Comparison of ENCODE assay signal across 28 cellular contexts in the genomic region with DNA sequence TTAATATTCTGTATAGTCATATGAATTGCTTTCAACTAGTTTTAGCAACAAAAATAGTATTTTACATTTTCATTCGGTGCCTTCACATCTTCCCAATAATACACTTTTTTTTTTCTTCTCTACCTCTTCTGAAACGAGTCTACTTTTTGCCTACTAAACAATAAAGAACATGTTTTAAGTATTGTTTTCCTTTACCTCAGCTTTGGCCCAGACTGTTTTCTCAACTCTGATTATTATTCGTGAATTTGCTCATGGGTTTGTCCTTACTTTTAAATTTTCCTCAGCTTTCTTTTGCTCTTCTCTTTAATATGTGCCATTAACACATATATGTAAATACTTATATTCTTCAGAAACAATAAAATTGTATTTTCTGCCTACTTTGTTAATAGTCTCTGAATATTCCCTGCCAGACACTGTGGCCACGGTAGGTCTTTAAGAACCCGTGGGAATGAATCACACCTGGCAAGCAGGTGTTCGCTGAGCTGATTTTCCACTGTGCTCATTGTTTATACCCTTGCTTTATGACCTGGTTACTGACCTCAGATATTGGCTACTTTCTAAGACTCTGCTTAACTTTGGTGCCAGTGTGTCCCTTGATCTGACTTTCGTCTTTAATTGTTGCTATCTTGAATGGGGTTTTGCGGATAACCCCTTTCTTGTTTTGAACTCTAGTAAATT. TPM values are rescaled to one million over a fixed set of nuclear protein-coding genes. Genes with fewer than 3 reads are reported as not detected.
"Had no signal": no experiment of that assay in that cellular context is flagged by ENCODE, and none has a peak within 500 bp of the region (broad histone marks: within the 10 kb centered on the region; RNA-seq: fewer than 3 reads in every experiment).

No MANE protein-coding gene starts in this region.

- H3K27ac Mint-ChIP-seq: activated naive CD8-positive, alpha-beta T cell; activated T-cell treated with anti-CD3 and anti-CD28 coated beads, Interleukin-2, amount 50 U/mL, for 24 hours; activated T-helper 2 cell treated with anti-CD3 and anti-CD28 coated beads, Interferon-gamma antibody, Interleukin-2, Interleukin-4, amounts not matched to agents 10 μg/mL and 5 μg/mL and 100 μg/mL, durations not matched to agents 14 hours and 24 hours and 36 hours; mesothelial cell of epicardium; nephron; type B pancreatic cell; WTC11 had no signal

- H3K36me3 ChIP-seq: adrenal gland, ascending aorta, left ventricle myocardium inferior, sigmoid colon, thoracic aorta, vagina had no signal

- H3K36me3 Mint-ChIP-seq: activated naive CD8-positive, alpha-beta T cell; mesothelial cell of epicardium; type B pancreatic cell; WTC11 had no signal

- H3K4me3 Mint-ChIP-seq: activated naive CD8-positive, alpha-beta T cell; activated T-cell treated with anti-CD3 and anti-CD28 coated beads, Interleukin-2, amount 50 U/mL, for 24 hours; mesothelial cell of epicardium; nephron; type B pancreatic cell; WTC11 had no signal

- H3K9me3 Mint-ChIP-seq: activated T-cell treated with anti-CD3 and anti-CD28 coated beads, Interleukin-2, amount 50 U/mL, for 24 hours; activated T-helper 2 cell treated with anti-CD3 and anti-CD28 coated beads, Interferon-gamma antibody, Interleukin-2, Interleukin-4, amounts not matched to agents 10 μg/mL and 5 μg/mL and 100 μg/mL, durations not matched to agents 14 hours and 24 hours and 36 hours; type B pancreatic cell had no signal

- H3K27ac ChIP-seq: adrenal gland, ascending aorta, left ventricle myocardium inferior, sigmoid colon, thoracic aorta, vagina had no signal

- H3K27me3 ChIP-seq: adrenal gland, ascending aorta, sigmoid colon, vagina had no signal

- H3K27me3 Mint-ChIP-seq: activated T-cell treated with anti-CD3 and anti-CD28 coated beads, Interleukin-2, amount 50 U/mL, for 24 hours; type B pancreatic cell had no signal

- H3K4me3 ChIP-seq: adrenal gland, ascending aorta, left ventricle myocardium inferior, sigmoid colon, thoracic aorta, vagina had no signal

- H3K4me1 Mint-ChIP-seq: mesothelial cell of epicardium had no signal

- ATAC-seq: WTC11 had no signal

- DNase-seq: activated CD8-positive, alpha-beta memory T cell treated with anti-CD3 and anti-CD28 coated beads for 24 hours; activated CD8-positive, alpha-beta memory T cell treated with anti-CD3 and anti-CD28 coated beads, Interleukin-2, amount 50 U/mL, for 4 hours; activated naive CD4-positive, alpha-beta T cell; activated T-cell treated with anti-CD3 and anti-CD28 coated beads, Interleukin-2, amount 50 U/mL, for 24 hours; adrenal gland; central memory CD4-positive, alpha-beta T cell; dermis blood vessel endothelial cell; effector CD8-positive, alpha-beta T cell; foreskin melanocyte; hippocampal formation; kidney glomerular epithelial cell; left ventricle myocardium inferior; sigmoid colon; stimulated activated CD4-positive, alpha-beta T cell treated with anti-CD3 and anti-CD28 coated beads, Interleukin-2, amount 100 ng/mL, for 48 hours; stimulated activated naive CD4-positive, alpha-beta T cell; T1000 had no signal

- H3K9me3 ChIP-seq: adrenal gland, ascending aorta, sigmoid colon, thoracic aorta, vagina had no signal

- H3K4me1 ChIP-seq: adrenal gland, ascending aorta, left ventricle myocardium inferior, sigmoid colon, vagina had no signal

RNA-seq across cellular contexts. Expression of a gene that starts 49.1 kb away (rescaled TPM):
- total RNA-seq: activated T-helper 2 cell treated with anti-CD3 and anti-CD28 coated beads, Interferon-gamma antibody, Interleukin-2, Interleukin-4, amounts not matched to agents 10 μg/mL and 5 μg/mL and 100 μg/mL, durations not matched to agents 14 hours and 24 hours and 36 hours; adrenal gland; ascending aorta; dermis blood vessel endothelial cell; left ventricle myocardium inferior; lung microvascular endothelial cell; myocyte; renal cortical epithelial cell; sigmoid colon; vagina; WTC11 had no signal
